ENCODE assay signal across 8 cellular contexts in the genomic region with DNA sequence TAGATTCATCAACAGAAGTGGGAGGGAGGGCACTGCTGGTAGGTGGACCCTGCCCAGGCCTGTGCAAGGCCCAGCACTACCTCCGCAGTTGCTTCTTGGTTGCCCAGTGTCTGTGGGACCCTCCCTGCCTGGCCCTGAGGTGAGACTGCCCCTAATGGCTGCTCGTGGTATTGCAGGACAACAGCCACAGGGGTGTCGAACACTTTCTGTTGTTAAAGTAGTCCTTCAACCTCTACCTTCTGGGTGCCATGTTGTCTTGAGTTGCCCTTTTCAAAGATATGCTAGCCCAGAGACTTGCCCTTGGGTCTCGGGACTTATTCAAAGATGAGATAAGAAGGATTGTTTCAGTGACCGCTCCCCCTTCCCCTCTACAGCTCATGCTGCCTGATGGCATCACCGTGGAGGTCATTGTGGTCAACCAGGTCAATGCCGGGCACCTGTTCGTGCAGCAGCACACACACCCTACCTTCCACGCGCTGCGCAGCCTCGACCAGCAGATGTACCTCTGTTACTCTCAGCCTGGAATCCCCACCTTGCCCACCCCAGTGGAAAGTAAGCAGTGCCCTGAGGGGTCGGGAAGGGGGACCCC. TPM values are rescaled to one million over a fixed set of nuclear protein-coding genes. Genes with fewer than 3 reads are reported as not detected.
A peak's percentile ranks its signal among the peaks of the same experiment; 100 is the strongest.
DNase-seq lines count a peak whose midpoint lies in the region; ATAC-seq, FAIRE-seq and TF ChIP-seq lines count a peak whose summit lies in the region.

No MANE protein-coding gene starts in this region.

- no peak for DNase-seq in AG04449 (ENCODE audit: low read depth, low spot score)
- peak; percentile 60 for DNase-seq in GM12891 (ENCODE audit: insufficient read length, low spot score)
- DNase-seq in SJSA1 (ENCODE audit: low read depth in 1 of 2, low spot score in 2 of 2), result peak; percentile 44 to 65
- DNase-seq in activated naive CD4-positive, alpha-beta T cell treated with anti-CD3 and anti-CD28 coated beads, Interleukin-2, amount 50 U/mL, for 16 hours, result peak; percentile 67
- DNase-seq in iPS-NIHi11 (ENCODE audit: low spot score), result peak; percentile 86
- peak; percentile 66 to 68 for DNase-seq in stimulated activated CD4-positive, alpha-beta T cell treated with anti-CD3 and anti-CD28 coated beads, Interleukin-2, amount 100 ng/mL, for 48 hours
- DNase-seq in DMS79 (lab: John Stamatoyannopoulos, UW), result no peak

- H3K27me3 ChIP-seq in SJSA1 (replicated peaks), result no peaks in the 10 kb centered on the region

- no peak overlapping the region for H3K27ac ChIP-seq in SJSA1

- peak; percentile 91 for FAIRE-seq in GM12891 (lab: Jason Lieb, UNC)

- CTCF ChIA-PET in AG04449 (lab: Yijun Ruan, JAX), result interaction anchor here (0.9 to 1.6 kb wide), 4 partner anchors 10 to 719 kb away, joined by 3 to 7 read pairs (median 3); no protein-coding TSS in a partner anchor

- TF ChIP-seq CTCF in AG04449 (IDR thresholded peaks at IDR 0.05; ENCODE audit: insufficient read depth, low read length, missing control alignments), result peak; percentile 88

- POLR2A ChIA-PET in AG04449 (lab: Yijun Ruan, JAX), result no interaction called here

- ATAC-seq in GM19351 (IDR thresholded peaks at IDR 0.05; ENCODE audit: unreplicated experiment), result no peak

- H3K4me3 ChIP-seq in AG04449 (ENCODE audit: low read depth, low read length) (no peak overlapping the region), SJSA1 (no peak overlapping the region)

- H3K36me3 ChIP-seq in SJSA1, result peaks cover 32% of the 10 kb centered on the region

- no peaks in the 10 kb centered on the region for H3K4me1 ChIP-seq in SJSA1 (replicated peaks)

- no peak for TF ChIP-seq POLR2A in GM12891 (IDR thresholded peaks at IDR 0.05; ENCODE audit: low read depth, low read length)

- H3K9me3 ChIP-seq in SJSA1 (replicated peaks), result no peaks in the 10 kb centered on the region

TF ChIP-seq in GM12891, 5 proteins besides CTCF, POLR2A, EP300 and RAD21:
- TF ChIP-seq TAF1 (IDR thresholded peaks at IDR 0.05; ENCODE audit: low read depth, low read length) (no peak), PAX5 (IDR thresholded peaks at IDR 0.05; ENCODE audit: insufficient read depth, low read length, severe bottlenecking) (no peak), SPI1 (IDR thresholded peaks at IDR 0.05; ENCODE audit: low read depth, low read length) (no peak), POU2F2 (IDR thresholded peaks at IDR 0.05; ENCODE audit: low read depth, low read length) (no peak), POLR2AphosphoS5 (IDR thresholded peaks at IDR 0.05; ENCODE audit: low read depth, low read length) (no peak)

RNA-seq across cellular contexts. Expression of a gene that starts 29.1 kb away (rescaled TPM):
- polyA plus RNA-seq in GM12891 (2012; ENCODE audit: low read depth, missing spikeins), result 10.7 TPM
- 13.6 and 16.3 TPM in 2 replicates for total RNA-seq in SJSA1 (2014; rRNA removed; shearing (Covaris generic))

Comparison
In these comparisons a context has a peak if more than half of its experiments do, and no peak if none do; other contexts are left out.
1. DNase-seq: peak in GM12891 (single experiment), SJSA1 (2 of 2), activated naive CD4-positive, alpha-beta T cell treated with anti-CD3 and anti-CD28 coated beads, Interleukin-2, amount 50 U/mL, for 16 hours (single experiment), iPS-NIHi11 (single experiment) and stimulated activated CD4-positive, alpha-beta T cell treated with anti-CD3 and anti-CD28 coated beads, Interleukin-2, amount 100 ng/mL, for 48 hours (2 of 2); none in AG04449 (single experiment) and DMS79 (single experiment).